8 cellular contexts compared by ENCODE assay signal in genomic region chr2:74177697-74178096, GRCh38. TPM values are rescaled to one million over a fixed set of nuclear protein-coding genes. Genes with fewer than 3 reads are reported as not detected.
DNase-seq lines count a peak whose midpoint lies in the region; ATAC-seq and TF ChIP-seq lines count a peak whose summit lies in the region.

No MANE protein-coding gene starts in this region.

- H3K27ac ChIP-seq in GM23338 (ENCODE audit: low read depth), result peak overlapping the region; percentile 92
- peak overlapping the region; percentile 84 to 93 (median 87) for H3K27ac ChIP-seq in gastrocnemius medialis

- no peak for ATAC-seq in GM23338
- no peak for ATAC-seq in T-helper 17 cell
- no peak for ATAC-seq in gastrocnemius medialis
- ATAC-seq in HG03095 (IDR thresholded peaks at IDR 0.05; ENCODE audit: unreplicated experiment), result no peak
- no peak for ATAC-seq in HG03342 (IDR thresholded peaks at IDR 0.05; ENCODE audit: unreplicated experiment)
- no peak for ATAC-seq in sciatic nerve

- H3K27me3 Mint-ChIP-seq in GM23338 (ENCODE audit: insufficient read depth, low read depth, poor library complexity), result peaks cover 8% of the 10 kb centered on the region
- H3K27me3 Mint-ChIP-seq in T-helper 17 cell, result no peaks in the 10 kb centered on the region

- no peaks in the 10 kb centered on the region for H3K9me2 ChIP-seq in GM23338 (ENCODE audit: insufficient read depth)

- peaks cover 7% of the 10 kb centered on the region for H3K9me3 Mint-ChIP-seq in GM23338

- H3K36me3 ChIP-seq in GM23338 (ENCODE audit: insufficient read depth) (peaks cover 9% of the 10 kb centered on the region), gastrocnemius medialis (no peaks in the 10 kb centered on the region)

- DNase-seq in GM23338 (ENCODE audit: low spot score), result no peak
- no peak for DNase-seq in T-helper 17 cell
- no peak for DNase-seq in fibroblast of villous mesenchyme (ENCODE audit: low read depth)
- DNase-seq in gastrocnemius medialis, result no peak
- DNase-seq in NCI-H748 (lab: John Stamatoyannopoulos, UW; ENCODE audit: unreplicated experiment), result no peak
- DNase-seq in sciatic nerve (ENCODE audit: low spot score), result no peak

- peaks cover 14% of the 10 kb centered on the region for H3K4me1 ChIP-seq in GM23338 (ENCODE audit: insufficient read depth)
- H3K4me1 ChIP-seq in gastrocnemius medialis, result peaks cover 26 to 31% of the 10 kb centered on the region in 2 donors

- H3K27ac Mint-ChIP-seq in GM23338 (peak overlapping the region; percentile 88), T-helper 17 cell (peak overlapping the region; percentile 70)

- peaks cover 56% of the 10 kb centered on the region for H3K79me2 ChIP-seq in GM23338 (replicated peaks; ENCODE audit: insufficient read depth)

- H3K4me1 Mint-ChIP-seq in GM23338 (peaks cover 16% of the 10 kb centered on the region; the same call in 2 of the 3 replicates), T-helper 17 cell (peaks cover 29% of the 10 kb centered on the region)

- peaks cover 40% of the 10 kb centered on the region for H4K20me1 ChIP-seq in GM23338 (replicated peaks; ENCODE audit: insufficient read depth)

- H3F3A ChIP-seq in GM23338 (replicated peaks; ENCODE audit: low read depth), result 0 out of 2 replicates have a peak, but pooled peaks cover 3% of the 10 kb centered on the region

- H3K36me3 Mint-ChIP-seq in GM23338 (ENCODE audit: low read depth), result peaks cover 32% of the 10 kb centered on the region
- H3K36me3 Mint-ChIP-seq in T-helper 17 cell (ENCODE audit: low read depth), result peaks cover 3% of the 10 kb centered on the region

- no peak for TF ChIP-seq POLR2A in gastrocnemius medialis (IDR thresholded peaks at IDR 0.05)

- H3K4me3 ChIP-seq in GM23338, result peak overlapping the region; percentile 81
- H3K4me3 ChIP-seq in fibroblast of villous mesenchyme (ENCODE audit: low read depth, low read length), result peak overlapping the region; percentile 86
- H3K4me3 ChIP-seq in gastrocnemius medialis, result peak overlapping the region; percentile 67 to 92 (median 80)

- no peak overlapping the region for H2AFZ ChIP-seq in GM23338

- no peaks in the 10 kb centered on the region for H3K9me3 ChIP-seq in T-helper 17 cell (ENCODE audit: control insufficient read depth, low read length, poor library complexity, severe bottlenecking)
- H3K9me3 ChIP-seq in gastrocnemius medialis, result no peaks in the 10 kb centered on the region

- in situ Hi-C loops in gastrocnemius medialis (cut with MboI; ENCODE audit: low sequenced_read_pairs in 4 of 4), result no loop called here

- H3K4me3 Mint-ChIP-seq in GM23338, result peak overlapping the region; percentile 97
- H3K4me3 Mint-ChIP-seq in T-helper 17 cell, result peak overlapping the region; percentile 88

- H3K27me3 ChIP-seq in GM23338 (ENCODE audit: insufficient read depth), result no peaks in the 10 kb centered on the region
- no peaks in the 10 kb centered on the region for H3K27me3 ChIP-seq in gastrocnemius medialis

- TF ChIP-seq CTCF in GM23338 (conservative IDR thresholded peaks at IDR 0.05; ENCODE audit: low read depth in 2 of 2), result no peak
- no peak for TF ChIP-seq CTCF in fibroblast of villous mesenchyme (IDR thresholded peaks at IDR 0.05; ENCODE audit: insufficient read depth, low read depth, low read length)
- TF ChIP-seq CTCF in gastrocnemius medialis (IDR thresholded peaks at IDR 0.05 in 4 of 5, conservative IDR thresholded peaks at IDR 0.05 in 1 of 5), result no peak

- intact Hi-C loops in gastrocnemius medialis (cut with DNase I; ENCODE audit: low total_unique reads), result loop anchor here (2.0 to 10.0 kb wide), 2 partner anchors 21 to 353 kb away; partner anchors contain the start of genes MTHFD2 and STAMBP
- intact Hi-C loops in sciatic nerve (cut with DNase I), result no loop called here

- peak overlapping the region; percentile 72 for H3K4me2 ChIP-seq in GM23338

TF ChIP-seq in GM23338, 12 proteins besides CTCF, POLR2A, EP300 and RAD21 (continues in another document):
- TF ChIP-seq NANOG (IDR thresholded peaks at IDR 0.05; ENCODE audit: borderline replicate concordance), result no peak
- TF ChIP-seq ZNF114 (CRISPR knock-in tag; IDR thresholded peaks at IDR 0.05), result no peak
- no peak for TF ChIP-seq EZH2phosphoT487 (IDR thresholded peaks at IDR 0.05; ENCODE audit: unreplicated experiment)
- no peak for TF ChIP-seq JUNB (IDR thresholded peaks at IDR 0.05; ENCODE audit: unreplicated experiment)
- TF ChIP-seq ZNF331 (CRISPR knock-in tag; IDR thresholded peaks at IDR 0.05; ENCODE audit: low read depth), result no peak
- no peak for TF ChIP-seq ZNF462 (CRISPR knock-in tag; IDR thresholded peaks at IDR 0.05)
- no peak for TF ChIP-seq EZH2 (IDR thresholded peaks at IDR 0.05; ENCODE audit: low read depth, unreplicated experiment)
- TF ChIP-seq POLR2AphosphoS5 (IDR thresholded peaks at IDR 0.05; ENCODE audit: low read depth), result no peak
- TF ChIP-seq CREB1 (CRISPR knock-in tag; IDR thresholded peaks at IDR 0.05; ENCODE audit: low read depth), result no peak

RNA-seq across cellular contexts. Expression of gene MOB1A, which starts 1.0 kb away (rescaled TPM):
- total RNA-seq in GM23338 (2014; rRNA removed; shearing (Covaris generic)), result 111 and 130 TPM in 2 replicates
- 33.3 and 36.2 TPM in 2 replicates for polyA plus RNA-seq in GM23338 (2016; fragmentation: Nextera tagmentation; extraction: Ambion mirVana)
- 100 to 1,000 TPM; 138 to 183 TPM for total RNA-seq in T-helper 17 cell
- 102 and 155 TPM in 2 replicates for total RNA-seq in fibroblast of villous mesenchyme
- 10 to 100 TPM; 19.9 to 44.3 (median 35.5) TPM for total RNA-seq in gastrocnemius medialis
- total RNA-seq in sciatic nerve, result 82.7 TPM

RNA-seq across cellular contexts. Expression of gene MTHFD2, which starts 20.7 kb away (rescaled TPM):
- total RNA-seq in GM23338 (2014; rRNA removed; shearing (Covaris generic)), result 281 and 321 TPM in 2 replicates
- 279 and 305 TPM in 2 replicates for polyA plus RNA-seq in GM23338 (2016; fragmentation: Nextera tagmentation; extraction: Ambion mirVana)
- 10 to 100 TPM; 30.8 to 47.5 TPM for total RNA-seq in T-helper 17 cell
- total RNA-seq in fibroblast of villous mesenchyme, result 174 and 177 TPM in 2 replicates
- 10 to 100 TPM; 29.0 to 53.5 (median 32.5) TPM for total RNA-seq in gastrocnemius medialis
- 18.6 TPM for total RNA-seq in sciatic nerve

RNA-seq across cellular contexts. Expression of gene BOLA3, which starts 30.0 kb away (rescaled TPM):
- total RNA-seq in GM23338 (2014; rRNA removed; shearing (Covaris generic)), result 36.2 and 89.8 TPM in 2 replicates
- polyA plus RNA-seq in GM23338 (2016; fragmentation: Nextera tagmentation; extraction: Ambion mirVana), result 233 and 235 TPM in 2 replicates
- total RNA-seq in T-helper 17 cell (10 to 100 TPM; 15.5 to 23.3 TPM), fibroblast of villous mesenchyme (41.2 and 50.1 TPM in 2 replicates), gastrocnemius medialis (100 to 1,000 TPM in 1 of 4 donors, 10 to 100 TPM in 3; 32.2 to 114 (median 69.5) TPM), sciatic nerve (13.0 TPM)
